8 cellular contexts compared by ENCODE assay signal in genomic region chr6:17705778-17706579, GRCh38. TPM values are rescaled to one million over a fixed set of nuclear protein-coding genes. Genes with fewer than 3 reads are reported as not detected.
A peak's percentile ranks its signal among the peaks of the same experiment; 100 is the strongest.
DNase-seq lines count a peak whose midpoint lies in the region; ATAC-seq and TF ChIP-seq lines count a peak whose summit lies in the region.

No MANE protein-coding gene starts in this region.

- peaks cover 52% of the 10 kb centered on the region for H3K4me1 Mint-ChIP-seq in activated B cell treated with CpG ODN at 0.5 μM for 24 hours
- peaks cover 35% of the 10 kb centered on the region for H3K4me1 Mint-ChIP-seq in central memory CD8-positive, alpha-beta T cell

- H3K36me3 Mint-ChIP-seq in activated B cell treated with CpG ODN at 0.5 μM for 24 hours (ENCODE audit: low read depth), result peaks cover 18% of the 10 kb centered on the region
- H3K36me3 Mint-ChIP-seq in central memory CD8-positive, alpha-beta T cell (ENCODE audit: insufficient read depth), result peaks cover 25% of the 10 kb centered on the region

- CTCF ChIA-PET in activated B cell treated with CpG ODN at 0.5 μM for 24 hours (lab: Charles Lee), result interaction anchor here (2.1 kb wide), 1 partner anchor 98 kb away, joined by 6 read pairs; no protein-coding TSS in a partner anchor

- ATAC-seq in HG02763 (IDR thresholded peaks at IDR 0.05; ENCODE audit: unreplicated experiment), result peak; percentile 59
- ATAC-seq in activated B cell treated with CpG ODN at 0.5 μM for 24 hours (ENCODE audit: low read depth), result peak; percentile 67
- ATAC-seq in central memory CD8-positive, alpha-beta T cell (replicated peaks; ENCODE audit: extremely low read depth, poor library complexity, severe bottlenecking), result peak; percentile 77

- H3K27ac Mint-ChIP-seq in activated B cell treated with CpG ODN at 0.5 μM for 24 hours, result peak overlapping the region; percentile 95
- H3K27ac Mint-ChIP-seq in central memory CD8-positive, alpha-beta T cell (ENCODE audit: low read depth), result peak overlapping the region; percentile 89

- intact Hi-C loops in activated B cell treated with CpG ODN at 0.5 μM for 24 hours (cut with micrococcal nuclease), result loop anchor here (1.0 to 10.0 kb wide), 10 partner anchors 106 to 1801 kb away; partner anchors contain the start of genes ATXN1, DEK, FAM8A1 and KDM1B

- POLR2A ChIA-PET in activated B cell treated with CpG ODN at 0.5 μM for 24 hours (lab: Charles Lee), result interaction anchor here (0.5 to 2.6 kb wide), 7 partner anchors 9 to 681 kb away, joined by 3 to 30 read pairs (median 4); partner anchors contain the start of genes FAM8A1, KDM1B, RNF144B and TPMT

- no peaks in the 10 kb centered on the region for H3K27me3 Mint-ChIP-seq in activated B cell treated with CpG ODN at 0.5 μM for 24 hours
- no peaks in the 10 kb centered on the region for H3K27me3 Mint-ChIP-seq in central memory CD8-positive, alpha-beta T cell

- H3K4me3 Mint-ChIP-seq in activated B cell treated with CpG ODN at 0.5 μM for 24 hours, result peak overlapping the region; percentile 89
- peak overlapping the region; percentile 82 for H3K4me3 Mint-ChIP-seq in central memory CD8-positive, alpha-beta T cell

- DNase-seq in NCI-H1694 (lab: John Stamatoyannopoulos, UW) (peak; percentile 28), NCI-H1694 treated with DMSO at 0.1 percent for 48 hours (lab: John Stamatoyannopoulos, UW) (no peak), NCI-H146 treated with DMSO at 0.1 percent for 48 hours (lab: John Stamatoyannopoulos, UW; ENCODE audit: unreplicated experiment) (peak; percentile 41), activated B cell treated with CpG ODN at 0.5 μM for 24 hours (peak; percentile 79), left kidney (ENCODE audit: low read depth, low spot score) (peak; percentile 83)
- peak; percentile 64 to 81 for DNase-seq in central memory CD8-positive, alpha-beta T cell (ENCODE audit: low spot score in 2 of 2)
- peak; percentile 79 to 89 for DNase-seq in stimulated activated CD4-positive, alpha-beta T cell treated with anti-CD3 and anti-CD28 coated beads, Interleukin-4, amount 100 ng/mL, for 4 hours

- TF ChIP-seq CTCF in activated B cell treated with CpG ODN at 0.5 μM for 24 hours (IDR thresholded peaks at IDR 0.05), result no peak

- H3K9me3 Mint-ChIP-seq in activated B cell treated with CpG ODN at 0.5 μM for 24 hours, result no peaks in the 10 kb centered on the region
- H3K9me3 Mint-ChIP-seq in central memory CD8-positive, alpha-beta T cell, result no peaks in the 10 kb centered on the region

RNA-seq across cellular contexts. Expression of gene NUP153, which starts 0.7 kb away (rescaled TPM):
- 59.2 and 63.8 TPM in 2 replicates for total RNA-seq in activated B cell treated with CpG ODN at 0.5 μM for 24 hours
